7 cellular contexts compared by ENCODE assay signal in the genomic region with DNA sequence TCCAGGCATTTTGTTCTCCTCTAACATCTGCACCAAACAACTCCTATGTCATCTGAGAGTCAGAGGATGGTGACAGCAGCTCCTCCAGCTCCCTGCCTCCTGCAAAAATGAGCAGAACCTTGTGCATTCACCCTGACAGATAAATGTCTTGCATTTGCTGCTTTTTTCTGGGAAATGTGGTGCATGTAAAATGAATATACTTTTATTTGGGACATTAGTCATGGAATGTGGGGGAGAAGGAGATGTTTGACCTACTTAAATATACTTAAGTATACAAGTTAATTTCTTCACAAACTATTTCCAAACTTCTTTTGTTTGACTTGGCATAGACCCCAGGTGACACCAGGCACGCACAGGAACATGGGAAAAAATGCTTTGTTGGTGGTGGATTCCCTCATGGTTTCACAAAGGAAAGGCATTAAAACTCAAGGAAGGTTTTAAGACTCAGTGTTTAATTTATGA.
DNase-seq lines count a peak whose midpoint lies in the region; ATAC-seq and TF ChIP-seq lines count a peak whose summit lies in the region.

No MANE protein-coding gene starts in this region.

- peaks cover 0 to 11% (median 0%) of the 10 kb centered on the region in 4 donors for H3K4me1 ChIP-seq in upper lobe of left lung

- no peaks in the 10 kb centered on the region for H3K27me3 ChIP-seq in upper lobe of left lung

- peak overlapping the region in 2 of 4 donors; percentile 6 to 40 for H3K27ac ChIP-seq in upper lobe of left lung

- peak; percentile 64 to 72 for ATAC-seq in upper lobe of left lung (ENCODE audit: low FRiP score in 2 of 2)
- ATAC-seq in HG03571 (IDR thresholded peaks at IDR 0.05; ENCODE audit: unreplicated experiment), result no peak

- WGBS in upper lobe of left lung, 2 donors, result 29 to 33% methylated on average over 1 of the region's 1 CpG

- no peak for TF ChIP-seq EP300 in upper lobe of left lung (IDR thresholded peaks at IDR 0.05)

- TF ChIP-seq CTCF in upper lobe of left lung (IDR thresholded peaks at IDR 0.05), result no peak

- H3K36me3 ChIP-seq in upper lobe of left lung, result no peaks in the 10 kb centered on the region

- TF ChIP-seq POLR2A in upper lobe of left lung (IDR thresholded peaks at IDR 0.05), result no peak

- no peaks in the 10 kb centered on the region for H3K9me3 ChIP-seq in upper lobe of left lung

- H3K4me3 ChIP-seq in upper lobe of left lung, result no peak overlapping the region

- DNase-seq in HS-27A (ENCODE audit: low read depth), result peak; percentile 48
- DNase-seq in astrocyte of the hippocampus (ENCODE audit: low read depth, low spot score), result peak; percentile 88
- DNase-seq in iris pigment epithelial cell (ENCODE audit: low read depth), result peak; percentile 94
- no peak for DNase-seq in upper lobe of left lung
- DNase-seq in cerebellar cortex (ENCODE audit: low spot score), result no peak
- DNase-seq in OCI-M2 (lab: John Stamatoyannopoulos, UW; ENCODE audit: unreplicated experiment), result no peak

Comparison
In these comparisons a context has a peak if more than half of its experiments do, and no peak if none do; other contexts are left out.
1. DNase-seq: peak in HS-27A (single experiment), astrocyte of the hippocampus (single experiment) and iris pigment epithelial cell (single experiment); none in upper lobe of left lung (0 of 2), cerebellar cortex (single experiment) and OCI-M2 (single experiment).